Comparison of ENCODE assay signal across 10 cellular contexts in genomic region chr21:20996421-20997307, GRCh38. TPM values are rescaled to one million over a fixed set of nuclear protein-coding genes. Genes with fewer than 3 reads are reported as not detected.
DNase-seq lines count a peak whose midpoint lies in the region; ATAC-seq and TF ChIP-seq lines count a peak whose summit lies in the region.
"Had no signal": no experiment of that assay in that cellular context is flagged by ENCODE, and none has a peak within 500 bp of the region (broad histone marks: within the 10 kb centered on the region; RNA-seq: fewer than 3 reads in every experiment).

No MANE protein-coding gene starts in this region.

- TF ChIP-seq EP300 in SK-N-SH (IDR thresholded peaks at IDR 0.05; ENCODE audit: borderline replicate concordance in 1 of 2, low read depth in 1 of 2, low read length in 1 of 2), result no peak

- H3K27ac ChIP-seq in SK-N-SH (ENCODE audit: low read depth in 2 of 2, low read length in 1 of 2), result no peak overlapping the region
- H3K27ac ChIP-seq in subcutaneous abdominal adipose tissue (ENCODE audit: low read depth, low read length), result no peak overlapping the region
- H3K27ac ChIP-seq: foreskin keratinocyte had no signal

- no peak for ATAC-seq in SK-N-SH treated with all-trans-retinoic acid at 6 μM for 48 hours
- ATAC-seq: GM12878 had no signal

- no peak for TF ChIP-seq CTCF in SK-N-SH (IDR thresholded peaks at IDR 0.05)

- H3K4me3 ChIP-seq in SK-N-SH (ENCODE audit: low read depth in 2 of 2, low read length in 1 of 2) (no peak overlapping the region), subcutaneous abdominal adipose tissue (ENCODE audit: low read depth in 1 of 5, low read length in 5 of 5) (peak overlapping the region in 3 of 5 donors; percentile 59 to 65 (median 59))
- H3K4me3 ChIP-seq: GM12878 had no signal

- peaks cover 0 to 7% of the 10 kb centered on the region in 2 experiments; a peak in 2 of 4 replicates for H3K4me1 ChIP-seq in SK-N-SH (ENCODE audit: control insufficient read depth in 1 of 2, insufficient read depth in 2 of 2, low read depth in 1 of 2, low read length in 1 of 2)
- H3K4me1 ChIP-seq in subcutaneous abdominal adipose tissue (ENCODE audit: control insufficient read depth in 5 of 5, insufficient read depth in 5 of 5, low read length in 5 of 5), result peaks cover 0 to 23% (median 17%) of the 10 kb centered on the region in 5 donors
- H3K4me1 ChIP-seq: foreskin keratinocyte had no signal

- H3K79me2 ChIP-seq in SK-N-SH (ENCODE audit: insufficient read depth), result no peaks in the 10 kb centered on the region

- H3K9me3 ChIP-seq in SK-N-SH (no peaks in the 10 kb centered on the region), subcutaneous abdominal adipose tissue (ENCODE audit: control insufficient read depth in 5 of 5, low read length in 5 of 5) (no peaks in the 10 kb centered on the region)

- DNase-seq in SK-N-SH, result no peak
- DNase-seq in astrocyte of the hippocampus (ENCODE audit: low read depth, low spot score), result peak; percentile 56
- DNase-seq in islet precursor cell, result peak; percentile 79
- DNase-seq in GOT3 (lab: John Stamatoyannopoulos, UW), result no peak
- no peak for DNase-seq in stimulated activated CD4-positive, alpha-beta T cell treated with anti-CD3 and anti-CD28 coated beads, Interleukin-1b, Interleukin-23, amount 100 ng/mL, for 48 hours
- DNase-seq in cerebellar nuclear complex (lab: John Stamatoyannopoulos, UW), result no peak
- DNase-seq: foreskin keratinocyte had no signal

- POLR2A ChIA-PET in SK-N-SH (lab: Yijun Ruan, JAX), result no interaction called here

- H3K27me3 ChIP-seq in SK-N-SH (ENCODE audit: insufficient read depth) (no peaks in the 10 kb centered on the region), subcutaneous abdominal adipose tissue (ENCODE audit: control insufficient read depth in 5 of 5, insufficient read depth in 4 of 5, low read length in 5 of 5) (peaks cover 0 to 11% (median 0%) of the 10 kb centered on the region in 5 donors)

- H3K9ac ChIP-seq in SK-N-SH (no peak overlapping the region), subcutaneous abdominal adipose tissue (ENCODE audit: low read length in 5 of 5) (peak overlapping the region in 1 of 5 donors; percentile 44)

- H4K20me1 ChIP-seq in SK-N-SH (ENCODE audit: insufficient read depth), result no peaks in the 10 kb centered on the region

- H3K4me2 ChIP-seq in SK-N-SH, result peak overlapping the region; percentile 80; the same call in 1 of the 2 replicates

- H3K9me2 ChIP-seq in SK-N-SH, result no peaks in the 10 kb centered on the region

- no peak overlapping the region for H2AFZ ChIP-seq in SK-N-SH (ENCODE audit: low read depth)

- H3F3A ChIP-seq in SK-N-SH (replicated peaks; ENCODE audit: insufficient read depth), result no peaks in the 10 kb centered on the region

- H3K36me3 ChIP-seq in SK-N-SH (replicated peaks in 1 of 2; ENCODE audit: control insufficient read depth in 1 of 2, insufficient read depth in 2 of 2, low read length in 1 of 2) (no peaks in the 10 kb centered on the region), subcutaneous abdominal adipose tissue (ENCODE audit: control insufficient read depth in 5 of 5, insufficient read depth in 5 of 5, low read length in 5 of 5) (no peaks in the 10 kb centered on the region)

- no peak for TF ChIP-seq RAD21 in SK-N-SH (IDR thresholded peaks at IDR 0.05; ENCODE audit: low read length)

- CTCF ChIA-PET in SK-N-SH (lab: Yijun Ruan, JAX), result interaction anchor here (0.6 to 7.9 kb wide), 2 partner anchors 105 to 612 kb away, joined by 3 to 51 read pairs; no protein-coding TSS in a partner anchor

- WGBS in SK-N-SH (ENCODE audit: low lambda C conversion rate), result 82% methylated on average over 26 of the region's 27 CpGs

TF ChIP-seq in SK-N-SH, 30 proteins besides CTCF, POLR2A, EP300 and RAD21 (continues in another document):
- no peak for TF ChIP-seq NRF1 (IDR thresholded peaks at IDR 0.05; ENCODE audit: low read depth, low read length)
- TF ChIP-seq JUND (IDR thresholded peaks at IDR 0.05), result no peak
- no peak for TF ChIP-seq ZBTB33 (IDR thresholded peaks at IDR 0.05; ENCODE audit: borderline replicate concordance, low read depth)
- TF ChIP-seq TAF1 (IDR thresholded peaks at IDR 0.05; ENCODE audit: borderline replicate concordance, low read depth, low read length), result no peak
- no peak for TF ChIP-seq ELF1 (IDR thresholded peaks at IDR 0.05)
- TF ChIP-seq MAX (IDR thresholded peaks at IDR 0.05; ENCODE audit: low read depth), result no peak
- no peak for TF ChIP-seq CHD2 (IDR thresholded peaks at IDR 0.05; ENCODE audit: low read length, partially characterized antibody)
- TF ChIP-seq MXI1 (IDR thresholded peaks at IDR 0.05; ENCODE audit: low read depth, low read length), result no peak
- TF ChIP-seq GABPA (IDR thresholded peaks at IDR 0.05; ENCODE audit: low read depth), result no peak
- no peak for TF ChIP-seq GATA2 (CRISPR knock-in tag; IDR thresholded peaks at IDR 0.05)
- TF ChIP-seq TEAD4 (IDR thresholded peaks at IDR 0.05; ENCODE audit: borderline replicate concordance, insufficient read depth), result no peak
- TF ChIP-seq USF2 (IDR thresholded peaks at IDR 0.05; ENCODE audit: borderline replicate concordance, low read depth, low read length), result no peak

TF ChIP-seq in SK-N-SH treated with all-trans-retinoic acid at 6 μM for 48 hours, 23 proteins besides CTCF, POLR2A, EP300 and RAD21:
- no peak for TF ChIP-seq ZFP30 (CRISPR knock-in tag; IDR thresholded peaks at IDR 0.05)
- no peak for TF ChIP-seq PATZ1 (CRISPR knock-in tag; IDR thresholded peaks at IDR 0.05; ENCODE audit: borderline replicate concordance)
- no peak for TF ChIP-seq PPARA (CRISPR knock-in tag; IDR thresholded peaks at IDR 0.05; ENCODE audit: borderline replicate concordance)
- no peak for TF ChIP-seq ZFP3 (CRISPR knock-in tag; IDR thresholded peaks at IDR 0.05)
- no peak for TF ChIP-seq RARB (CRISPR knock-in tag; IDR thresholded peaks at IDR 0.05)
- no peak for TF ChIP-seq BACH2 (CRISPR knock-in tag; IDR thresholded peaks at IDR 0.05; ENCODE audit: borderline replicate concordance)
- no peak for TF ChIP-seq ESRRG (CRISPR knock-in tag; IDR thresholded peaks at IDR 0.05)
- no peak for TF ChIP-seq ZNF8 (CRISPR knock-in tag; IDR thresholded peaks at IDR 0.05)
- no peak for TF ChIP-seq ISL1 (CRISPR knock-in tag; IDR thresholded peaks at IDR 0.05)
- TF ChIP-seq ZNF565 (CRISPR knock-in tag; conservative IDR thresholded peaks at IDR 0.05; ENCODE audit: low read depth), result no peak
- TF ChIP-seq TCF4 (CRISPR knock-in tag; IDR thresholded peaks at IDR 0.05; ENCODE audit: borderline replicate concordance), result no peak
- no peak for TF ChIP-seq CREB5 (CRISPR knock-in tag; IDR thresholded peaks at IDR 0.05; ENCODE audit: low read depth)
- no peak for TF ChIP-seq TSHZ2 (CRISPR knock-in tag; IDR thresholded peaks at IDR 0.05)
TF ChIP-seq in SK-N-SH treated with all-trans-retinoic acid at 6 μM for 48 hours: peak in this region for 0.

RNA-seq across cellular contexts. Expression of gene NCAM2, which starts 1.5 kb away (rescaled TPM):
- polyA plus RNA-seq in SK-N-SH (2012; rRNA removed), result 2.1 and 4.1 TPM in 2 replicates
- polyA plus RNA-seq in SK-N-SH (2012; cell fraction: cytosol; rRNA removed), result 4.0 and 4.3 TPM in 2 replicates
- polyA plus RNA-seq in SK-N-SH (2012; cell fraction: nucleus; rRNA removed), result 1.4 and 2.7 TPM in 2 replicates
- polyA plus RNA-seq: foreskin keratinocyte had no signal

Comparison
In these comparisons a context has a peak if more than half of its experiments do, and no peak if none do; other contexts are left out.
1. DNase-seq: peak in astrocyte of the hippocampus (single experiment) and islet precursor cell (single experiment); none in SK-N-SH (single experiment), GOT3 (single experiment), stimulated activated CD4-positive, alpha-beta T cell treated with anti-CD3 and anti-CD28 coated beads, Interleukin-1b, Interleukin-23, amount 100 ng/mL, for 48 hours (single experiment) and cerebellar nuclear complex (0 of 2).
2. H3K4me3 ChIP-seq: peak in subcutaneous abdominal adipose tissue (3 of 5); none in SK-N-SH (0 of 2).